In genomic region chr9:124792257-124792975, GRCh38 we compare ENCODE assay signal across 1 cellular context.
A peak's percentile ranks its signal among the peaks of the same experiment; 100 is the strongest.
TF ChIP-seq lines count a peak whose summit lies in the region.

No MANE protein-coding gene starts in this region.

TF ChIP-seq in HepG2, 621 proteins besides CTCF, POLR2A, EP300 and RAD21:
- peak; percentile 73 for TF ChIP-seq ZNF629 (CRISPR knock-in tag; conservative IDR thresholded peaks at IDR 0.05)
- TF ChIP-seq ZNF768 (CRISPR knock-in tag; IDR thresholded peaks at IDR 0.05), result peak; percentile 77
- TF ChIP-seq ZNF17 (CRISPR knock-in tag; IDR thresholded peaks at IDR 0.05), result no peak
